ENCODE assay signal across 14 cellular contexts in genomic region chr6:135850882-135851281, GRCh38. TPM values are rescaled to one million over a fixed set of nuclear protein-coding genes. Genes with fewer than 3 reads are reported as not detected.
A peak's percentile ranks its signal among the peaks of the same experiment; 100 is the strongest.
DNase-seq lines count a peak whose midpoint lies in the region; ATAC-seq, FAIRE-seq and TF ChIP-seq lines count a peak whose summit lies in the region.
"Had no signal": no experiment of that assay in that cellular context is flagged by ENCODE, and none has a peak within 500 bp of the region (broad histone marks: within the 10 kb centered on the region; RNA-seq: fewer than 3 reads in every experiment).

No MANE protein-coding gene starts in this region.

- H3K27me3 ChIP-seq in SU-DHL-6 (ENCODE audit: low read length), result no peaks in the 10 kb centered on the region
- no peaks in the 10 kb centered on the region for H3K27me3 ChIP-seq in tibial artery
- H3K27me3 ChIP-seq: right atrium auricular region, upper lobe of right lung had no signal

- no peak overlapping the region for H3K9ac ChIP-seq in SU-DHL-6 (ENCODE audit: low read length)
- peak overlapping the region in 1 of 2 donors; percentile 68 for H3K9ac ChIP-seq in kidney (ENCODE audit: low read length in 2 of 2)

- no peaks in the 10 kb centered on the region for H3K9me3 Mint-ChIP-seq in activated naive CD4-positive, alpha-beta T cell treated with anti-CD3 and anti-CD28 coated beads, Interleukin-2, amount 50 U/mL, for 24 hours
- H3K9me3 Mint-ChIP-seq: activated T-cell treated with anti-CD3 and anti-CD28 coated beads, Interleukin-2, amount 50 U/mL, for 72 hours; WTC11 had no signal

- H3K27ac ChIP-seq in SU-DHL-6 (ENCODE audit: low read depth, low read length) (no peak overlapping the region), kidney (ENCODE audit: low read depth in 2 of 2, low read length in 2 of 2) (peak overlapping the region in 1 of 2 donors; percentile 20), tibial artery (peak overlapping the region; percentile 29 to 60)
- H3K27ac ChIP-seq: RWPE1 had no signal

- intact Hi-C loops in kidney (cut with DNase I) (no loop called here), tibial artery (cut with DNase I; ENCODE audit: low total_unique reads) (no loop called here)

- H3K4me1 ChIP-seq in kidney (ENCODE audit: control insufficient read depth in 1 of 2, insufficient read depth in 1 of 2, low read depth in 1 of 2, low read length in 2 of 2), result peaks cover 5 to 9% of the 10 kb centered on the region in 2 donors
- H3K4me1 ChIP-seq in tibial artery, result peaks cover 0 to 25% (median 0%) of the 10 kb centered on the region in 4 donors

- no peak for FAIRE-seq in kidney (lab: Jason Lieb, UNC)

- H3K36me3 Mint-ChIP-seq in activated naive CD4-positive, alpha-beta T cell treated with anti-CD3 and anti-CD28 coated beads, Interleukin-2, amount 50 U/mL, for 24 hours, result no peaks in the 10 kb centered on the region
- H3K36me3 Mint-ChIP-seq: WTC11 had no signal

- no peaks in the 10 kb centered on the region for H3K79me2 ChIP-seq in SU-DHL-6 (ENCODE audit: insufficient read depth, low read length)

- H3K27me3 Mint-ChIP-seq in activated naive CD4-positive, alpha-beta T cell treated with anti-CD3 and anti-CD28 coated beads, Interleukin-2, amount 50 U/mL, for 24 hours, result no peaks in the 10 kb centered on the region

- TF ChIP-seq CTCF in SU-DHL-6 (IDR thresholded peaks at IDR 0.05; ENCODE audit: insufficient read depth, low read length, poor library complexity, severe bottlenecking) (no peak), kidney (IDR thresholded peaks at IDR 0.05; ENCODE audit: borderline replicate concordance, extremely low read depth, insufficient read depth) (no peak), tibial artery (IDR thresholded peaks at IDR 0.05) (no peak)

- H3K4me3 Mint-ChIP-seq in activated naive CD4-positive, alpha-beta T cell treated with anti-CD3 and anti-CD28 coated beads, Interleukin-2, amount 50 U/mL, for 24 hours, result peak overlapping the region; percentile 81
- H3K4me3 Mint-ChIP-seq: WTC11 had no signal

- H3K36me3 ChIP-seq in SU-DHL-6 (ENCODE audit: low read length), result no peaks in the 10 kb centered on the region
- H3K36me3 ChIP-seq in kidney (ENCODE audit: control insufficient read depth in 1 of 2, insufficient read depth in 2 of 2, low read length in 2 of 2), result no peaks in the 10 kb centered on the region
- H3K36me3 ChIP-seq in tibial artery, result no peaks in the 10 kb centered on the region
- H3K36me3 ChIP-seq: right atrium auricular region, upper lobe of right lung had no signal

- H3K9me2 ChIP-seq in SU-DHL-6 (replicated peaks; ENCODE audit: insufficient read depth, low read length), result no peaks in the 10 kb centered on the region

- no peak overlapping the region for H3K27ac Mint-ChIP-seq in activated naive CD4-positive, alpha-beta T cell treated with anti-CD3 and anti-CD28 coated beads, Interleukin-2, amount 50 U/mL, for 24 hours
- H3K27ac Mint-ChIP-seq: WTC11 had no signal

- H3F3A ChIP-seq in SU-DHL-6 (ENCODE audit: insufficient read depth), result no peaks in the 10 kb centered on the region

- H4K20me1 ChIP-seq in SU-DHL-6 (ENCODE audit: low read depth, low read length), result no peaks in the 10 kb centered on the region

- no peak for DNase-seq in activated naive CD4-positive, alpha-beta T cell treated with Interleukin-2 at 50 U/mL for 16 hours
- no peak for DNase-seq in kidney
- DNase-seq in tibial artery, result no peak
- DNase-seq in stimulated activated naive CD4-positive, alpha-beta T cell treated with Interleukin-2 at 50 U/mL for 16 hours (lab: John Stamatoyannopoulos, UW), result no peak
- DNase-seq in retina, result no peak
- DNase-seq: NCI-H345 had no signal

- H3K4me1 Mint-ChIP-seq in activated naive CD4-positive, alpha-beta T cell treated with anti-CD3 and anti-CD28 coated beads, Interleukin-2, amount 50 U/mL, for 24 hours, result peaks cover 27% of the 10 kb centered on the region

- no peak overlapping the region for H3K4me2 ChIP-seq in SU-DHL-6 (ENCODE audit: low read depth, low read length, poor library complexity, severe bottlenecking)

- peak overlapping the region; percentile 69 for H2AFZ ChIP-seq in SU-DHL-6 (ENCODE audit: low read depth, low read length, severe bottlenecking)

- H3K9me3 ChIP-seq in SU-DHL-6 (ENCODE audit: insufficient read depth, low read length) (no peaks in the 10 kb centered on the region), kidney (ENCODE audit: control insufficient read depth in 1 of 2, low read length in 2 of 2) (peaks cover 0 to 4% of the 10 kb centered on the region in 2 donors), tibial artery (no peaks in the 10 kb centered on the region)
- H3K9me3 ChIP-seq: right atrium auricular region, upper lobe of right lung had no signal

- H3K4me3 ChIP-seq in SU-DHL-6 (ENCODE audit: insufficient read depth, low read length, poor library complexity, severe bottlenecking) (no peak overlapping the region), kidney (ENCODE audit: low read length in 2 of 2) (peak overlapping the region; percentile 67 to 79), tibial artery (no peak overlapping the region)

- ATAC-seq in HG02642 (IDR thresholded peaks at IDR 0.05; ENCODE audit: poor library complexity, unreplicated experiment), result no peak

RNA-seq across cellular contexts. Expression of gene PDE7B, which starts 0.6 kb away (rescaled TPM):
- total RNA-seq in kidney, result 15.4 TPM
- 4.6 TPM for polyA plus RNA-seq in kidney (ENCODE audit: insufficient read depth, low read depth, low replicate concordance)
- total RNA-seq: WTC11 had no signal

Comparison
In these comparisons a context has a peak if more than half of its experiments do, and no peak if none do; other contexts are left out.
1. H3K4me3 ChIP-seq: peak in kidney (2 of 2); none in SU-DHL-6 (single experiment) and tibial artery (0 of 2).